In the genomic region with DNA sequence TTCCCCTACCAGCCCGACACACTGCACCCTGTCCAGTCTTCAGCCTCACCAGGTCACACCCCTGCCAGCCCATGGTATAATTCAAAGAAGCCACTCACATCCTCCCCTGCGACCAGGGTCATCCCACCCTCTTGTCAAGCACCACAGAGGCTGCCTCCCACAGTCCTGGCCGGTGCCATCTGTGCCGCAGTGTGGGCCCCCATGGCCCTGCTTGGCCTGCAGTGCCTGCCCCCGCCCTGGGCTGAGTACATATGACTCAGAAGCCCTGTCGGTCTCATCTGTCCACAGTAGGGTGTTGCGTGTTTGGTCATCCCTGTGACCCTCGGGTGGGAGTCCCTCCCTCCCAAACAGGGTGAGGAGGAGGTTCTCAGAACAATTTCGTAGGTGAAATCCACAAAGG, we compare ENCODE assay signal across 28 cellular contexts.
"Had no signal": no experiment of that assay in that cellular context is flagged by ENCODE, and none has a peak within 500 bp of the region (broad histone marks: within the 10 kb centered on the region; RNA-seq: fewer than 3 reads in every experiment).

No MANE protein-coding gene starts in this region.

- H3K27me3 ChIP-seq: body of pancreas, colonic mucosa had no signal

- H3K4me3 ChIP-seq: body of pancreas, colonic mucosa, esophagus muscularis mucosa, gastroesophageal sphincter had no signal

- H3K36me3 ChIP-seq: colonic mucosa, esophagus muscularis mucosa, gastroesophageal sphincter, WERI-Rb-1 had no signal

- H3K4me1 ChIP-seq: body of pancreas, colonic mucosa, esophagus muscularis mucosa, gastroesophageal sphincter had no signal

- ATAC-seq: activated CD4-positive, CD25-positive, alpha-beta regulatory T cell treated with anti-CD3 and anti-CD28 coated beads, Interleukin-2, amount 50 U/mL, for 24 hours; activated CD8-positive, alpha-beta T cell treated with anti-CD3 and anti-CD28 coated beads for 36 hours; activated T-cell treated with anti-CD3 and anti-CD28 coated beads, Interleukin-2, amount 50 U/mL, for 4 hours; activated T-helper 17 cell treated with anti-CD3 and anti-CD28 coated beads, Interleukin-2, amount 50 U/mL, for 72 hours; body of pancreas; gastroesophageal sphincter; T-helper 17 cell had no signal

- H3K9me3 ChIP-seq: body of pancreas, colonic mucosa, esophagus muscularis mucosa, gastroesophageal sphincter had no signal

- H3K27ac ChIP-seq: body of pancreas, colonic mucosa, esophagus muscularis mucosa, gastroesophageal sphincter, WERI-Rb-1 had no signal

- DNase-seq: activated B cell treated with CpG ODN at 0.5 μM for 24 hours; activated CD4-positive, alpha-beta T cell treated with anti-CD3 and anti-CD28 coated beads for 48 hours; activated CD4-positive, alpha-beta T cell treated with anti-CD3 and anti-CD28 coated beads, Interleukin-2, amount 50 U/mL, for 1 hour; activated CD4-positive, alpha-beta T cell treated with anti-CD3 and anti-CD28 coated beads, Interleukin-2, amount 50 U/mL, for 48 hours; activated CD8-positive, alpha-beta memory T cell treated with anti-CD3 and anti-CD28 coated beads for 24 hours; activated CD8-positive, alpha-beta T cell treated with anti-CD3 and anti-CD28 coated beads for 36 hours; activated effector memory CD4-positive, alpha-beta T cell treated with Interleukin-2 at 50 U/mL for 16 hours; activated gamma-delta T cell treated with Interleukin-2 at 50 U/mL for 16 hours; activated naive CD4-positive, alpha-beta T cell treated with anti-CD3 and anti-CD28 coated beads, Interleukin-2, amount 50 U/mL, for 16 hours; activated naive CD4-positive, alpha-beta T cell treated with Interleukin-2 at 50 U/mL for 16 hours; activated T-cell treated with anti-CD3 and anti-CD28 coated beads, Interleukin-2, amount 50 U/mL, for 4 hours; amniotic stem cell; aorta; body of pancreas; central memory CD4-positive, alpha-beta T cell; cerebellar nuclear complex; colonic mucosa; effector memory CD4-positive, alpha-beta T cell; erythroblast; foreskin melanocyte; T-helper 1 cell; T-helper 17 cell; T1000; WERI-Rb-1 had no signal
